Comparison of ENCODE assay signal across 8 cellular contexts in genomic region chr3:115659253-115659652, GRCh38. TPM values are rescaled to one million over a fixed set of nuclear protein-coding genes. Genes with fewer than 3 reads are reported as not detected.
DNase-seq lines count a peak whose midpoint lies in the region; ATAC-seq and TF ChIP-seq lines count a peak whose summit lies in the region.

No MANE protein-coding gene starts in this region.

- peak overlapping the region; percentile 57 for H3K4me3 ChIP-seq in astrocyte of the cerebellum (ENCODE audit: low read depth, low read length)
- H3K4me3 ChIP-seq in naive thymus-derived CD4-positive, alpha-beta T cell (ENCODE audit: low read length), result peak overlapping the region; percentile 51

- H3K36me3 Mint-ChIP-seq in activated CD8-positive, alpha-beta memory T cell treated with anti-CD3 and anti-CD28 coated beads, Interleukin-2, amount 10 ng/mL, durations not matched to agents 7 days and 5 days, result peaks cover 2% of the 10 kb centered on the region
- peaks cover 0 to 2% (median 0%) of the 10 kb centered on the region in 5 donors for H3K36me3 Mint-ChIP-seq in naive thymus-derived CD4-positive, alpha-beta T cell

- H3K27ac ChIP-seq in naive thymus-derived CD4-positive, alpha-beta T cell (ENCODE audit: low read depth, low read length), result peak overlapping the region; percentile 60

- no peaks in the 10 kb centered on the region for H3K9me3 ChIP-seq in naive thymus-derived CD4-positive, alpha-beta T cell (ENCODE audit: control insufficient read depth in 2 of 3, low read length in 3 of 3)

- DNase-seq in activated CD8-positive, alpha-beta memory T cell treated with anti-CD3 and anti-CD28 coated beads, Interleukin-2, amount 10 ng/mL, durations not matched to agents 7 days and 5 days, result no peak
- DNase-seq in activated CD8-positive, alpha-beta memory T cell treated with anti-CD3 and anti-CD28 coated beads, Interleukin-2, amount 50 U/mL, for 48 hours, result no peak
- DNase-seq in astrocyte of the cerebellum (ENCODE audit: low read depth), result no peak
- peak in 4 of 9 donors; percentile 4 to 16 (median 6) for DNase-seq in naive thymus-derived CD4-positive, alpha-beta T cell
- no peak for DNase-seq in T1000 (lab: John Stamatoyannopoulos, UW)
- no peak for DNase-seq in kidney tubule cell (ENCODE audit: low spot score)
- no peak for DNase-seq in NCI-H2196 (lab: John Stamatoyannopoulos, UW; ENCODE audit: unreplicated experiment)

- in situ Hi-C loops in astrocyte of the cerebellum (cut with HindIII; ENCODE audit: low sequenced_read_pairs), result loop anchor here (25.0 kb wide), 1 partner anchor 447 kb away; no protein-coding TSS in a partner anchor

- peaks cover 33% of the 10 kb centered on the region for H3K4me1 Mint-ChIP-seq in activated CD8-positive, alpha-beta memory T cell treated with anti-CD3 and anti-CD28 coated beads, Interleukin-2, amount 10 ng/mL, durations not matched to agents 7 days and 5 days
- H3K4me1 Mint-ChIP-seq in naive thymus-derived CD4-positive, alpha-beta T cell, result peaks cover 14 to 31% (median 24%) of the 10 kb centered on the region in 7 donors

- H3K36me3 ChIP-seq in naive thymus-derived CD4-positive, alpha-beta T cell (ENCODE audit: control insufficient read depth in 2 of 3, insufficient read depth in 3 of 3, low read length in 3 of 3), result no peaks in the 10 kb centered on the region

- H3K27me3 Mint-ChIP-seq in activated CD8-positive, alpha-beta memory T cell treated with anti-CD3 and anti-CD28 coated beads, Interleukin-2, amount 10 ng/mL, durations not matched to agents 7 days and 5 days, result peaks cover 4% of the 10 kb centered on the region
- peaks cover 0 to 14% (median 0%) of the 10 kb centered on the region in 5 donors for H3K27me3 Mint-ChIP-seq in naive thymus-derived CD4-positive, alpha-beta T cell

- H3K9me3 Mint-ChIP-seq in activated CD8-positive, alpha-beta memory T cell treated with anti-CD3 and anti-CD28 coated beads, Interleukin-2, amount 10 ng/mL, durations not matched to agents 7 days and 5 days (ENCODE audit: low read depth), result no peaks in the 10 kb centered on the region
- no peaks in the 10 kb centered on the region for H3K9me3 Mint-ChIP-seq in naive thymus-derived CD4-positive, alpha-beta T cell

- peak overlapping the region; percentile 89 for H3K4me3 Mint-ChIP-seq in activated CD8-positive, alpha-beta memory T cell treated with anti-CD3 and anti-CD28 coated beads, Interleukin-2, amount 10 ng/mL, durations not matched to agents 7 days and 5 days
- H3K4me3 Mint-ChIP-seq in naive thymus-derived CD4-positive, alpha-beta T cell, result peak overlapping the region; percentile 59 to 99 (median 92)

- POLR2A ChIA-PET in naive thymus-derived CD4-positive, alpha-beta T cell (lab: Charles Lee), result interaction anchor here (1.6 kb wide), 1 partner anchor 513 kb away, joined by 3 read pairs; the partner anchor contains the start of gene ZBTB20

- TF ChIP-seq CTCF in astrocyte of the cerebellum (IDR thresholded peaks at IDR 0.05; ENCODE audit: low read depth, low read length, missing control alignments), result no peak

- ATAC-seq in activated CD8-positive, alpha-beta memory T cell treated with anti-CD3 and anti-CD28 coated beads, Interleukin-2, amount 10 ng/mL, durations not matched to agents 7 days and 5 days, result no peak
- ATAC-seq in HG03045 (IDR thresholded peaks at IDR 0.05; ENCODE audit: unreplicated experiment), result peak; percentile 7
- ATAC-seq in naive thymus-derived CD4-positive, alpha-beta T cell, result no peak

- intact Hi-C loops in naive thymus-derived CD4-positive, alpha-beta T cell (cut with micrococcal nuclease), result loop anchor here in 1 of 2 donors (2.0 kb wide), 1 partner anchor 1914 kb away; no protein-coding TSS in a partner anchor

- H3K27ac Mint-ChIP-seq in activated CD8-positive, alpha-beta memory T cell treated with anti-CD3 and anti-CD28 coated beads, Interleukin-2, amount 10 ng/mL, durations not matched to agents 7 days and 5 days, result peak overlapping the region; percentile 91
- H3K27ac Mint-ChIP-seq in naive thymus-derived CD4-positive, alpha-beta T cell, result peak overlapping the region in 8 of 9 donors; percentile 39 to 99 (median 88)

- H3K4me1 ChIP-seq in naive thymus-derived CD4-positive, alpha-beta T cell (ENCODE audit: control insufficient read depth in 2 of 2, insufficient read depth in 2 of 2, low read length in 2 of 2), result peaks cover 5 to 13% of the 10 kb centered on the region in 2 donors

- no peaks in the 10 kb centered on the region for H3K27me3 ChIP-seq in naive thymus-derived CD4-positive, alpha-beta T cell (ENCODE audit: control insufficient read depth in 2 of 2, insufficient read depth in 2 of 2, low read length in 2 of 2)

- CTCF ChIA-PET in activated CD8-positive, alpha-beta memory T cell treated with anti-CD3 and anti-CD28 coated beads, Interleukin-2, amount 10 ng/mL, durations not matched to agents 7 days and 5 days (lab: Charles Lee), result interaction anchor here (1.3 to 2.0 kb wide), 2 partner anchors 8 to 125 kb away, joined by 3 to 10 read pairs; no protein-coding TSS in a partner anchor
- CTCF ChIA-PET in naive thymus-derived CD4-positive, alpha-beta T cell (lab: Charles Lee), result interaction anchor here (0.7 to 0.8 kb wide), 3 partner anchors 12 to 568 kb away, joined by 3 read pairs; no protein-coding TSS in a partner anchor

RNA-seq across cellular contexts. Expression of gene GAP43, which starts 35.9 kb away (rescaled TPM):
- total RNA-seq in activated CD8-positive, alpha-beta memory T cell treated with anti-CD3 and anti-CD28 coated beads, Interleukin-2, amount 10 ng/mL, durations not matched to agents 7 days and 5 days, result not detected
- not detected for total RNA-seq in naive thymus-derived CD4-positive, alpha-beta T cell
- polyA plus RNA-seq in naive thymus-derived CD4-positive, alpha-beta T cell, result not detected
